15 cellular contexts compared by ENCODE assay signal in the genomic region with DNA sequence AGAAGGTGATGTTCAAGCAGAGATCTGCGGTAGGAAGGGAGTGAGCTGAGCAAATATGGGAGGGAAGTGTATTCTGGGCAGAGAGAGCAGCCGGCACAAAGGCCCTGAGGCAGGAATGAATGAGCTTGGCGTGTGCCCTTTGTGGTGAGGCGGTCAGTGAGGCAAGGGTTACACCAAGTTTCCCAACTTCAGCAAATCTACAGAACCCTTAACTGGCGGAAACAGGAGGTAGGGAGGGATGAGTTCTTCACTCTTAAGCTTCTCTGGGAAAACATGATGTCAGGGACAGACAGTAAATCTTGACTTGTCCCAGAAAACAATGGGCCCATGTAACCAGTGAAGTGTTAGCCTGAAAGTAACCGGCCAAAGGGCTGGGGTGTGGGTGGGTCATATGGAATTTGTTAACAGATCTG.
A peak's percentile ranks its signal among the peaks of the same experiment; 100 is the strongest.
DNase-seq lines count a peak whose midpoint lies in the region; TF ChIP-seq lines count a peak whose summit lies in the region.
"Had no signal": no experiment of that assay in that cellular context is flagged by ENCODE, and none has a peak within 500 bp of the region (broad histone marks: within the 10 kb centered on the region; RNA-seq: fewer than 3 reads in every experiment).

No MANE protein-coding gene starts in this region.

- TF ChIP-seq CTCF in NB4 (IDR thresholded peaks at IDR 0.05; ENCODE audit: low read depth, low read length) = no peak
- no peak for TF ChIP-seq CTCF in epithelial cell of esophagus (IDR thresholded peaks at IDR 0.05; ENCODE audit: insufficient read depth, low read depth, low read length, missing control alignments)
- no peak for TF ChIP-seq CTCF in sigmoid colon (IDR thresholded peaks at IDR 0.05)

- DNase-seq in EH (ENCODE audit: low read depth) (peak; percentile 39), NB4 (ENCODE audit: low read depth) (peak; percentile 86), epithelial cell of esophagus (ENCODE audit: low read depth) (peak; percentile 49), sigmoid colon (no peak), NCI-H1436 (lab: John Stamatoyannopoulos, UW) (no peak), occipital lobe (lab: John Stamatoyannopoulos, UW) (no peak)
- no peak for DNase-seq in activated CD4-positive, alpha-beta T cell treated with anti-CD3 and anti-CD28 coated beads for 48 hours
- no peak for DNase-seq in stimulated activated CD4-positive, alpha-beta T cell treated with anti-CD3 and anti-CD28 coated beads, Interleukin-2, amount 100 ng/mL, for 24 hours
- DNase-seq: activated gamma-delta T cell; DMS79 treated with DMSO at 0.1 percent for 48 hours; NCI-H1417 treated with DMSO at 0.1 percent for 48 hours; NCI-H524; stimulated activated CD4-positive, alpha-beta T cell treated with anti-CD3 and anti-CD28 coated beads, Interleukin-1b, Interleukin-23, amount 100 ng/mL, for 48 hours; stimulated activated CD8-positive, alpha-beta memory T cell treated with anti-CD3 and anti-CD28 coated beads, Interleukin-4, amount 100 ng/mL, for 48 hours had no signal

- intact Hi-C loops in sigmoid colon (cut with DNase I) = no loop called here

- WGBS in sigmoid colon, 2 donors = 74 to 79% methylated on average over 6 of the region's 6 CpGs

- no peak for TF ChIP-seq EP300 in sigmoid colon (IDR thresholded peaks at IDR 0.05)

- peaks cover 0 to 35% (median 30%) of the 10 kb centered on the region in 4 donors for H3K4me1 ChIP-seq in sigmoid colon

- no peak overlapping the region for H3K4me3 ChIP-seq in NB4 (ENCODE audit: low read depth, low read length)
- no peak overlapping the region for H3K4me3 ChIP-seq in epithelial cell of esophagus (ENCODE audit: low read length)
- H3K4me3 ChIP-seq in sigmoid colon = no peak overlapping the region

- no peaks in the 10 kb centered on the region for H3K9me3 ChIP-seq in sigmoid colon

- H3K27me3 ChIP-seq in sigmoid colon = no peaks in the 10 kb centered on the region

- H3K27ac ChIP-seq in sigmoid colon = peak overlapping the region; percentile 91 to 100 (median 96)
- H3K27ac ChIP-seq: parathyroid adenoma had no signal

- no peak for TF ChIP-seq POLR2A in NB4 (IDR thresholded peaks at IDR 0.05; ENCODE audit: extremely low read depth, insufficient read length)
- TF ChIP-seq POLR2A in sigmoid colon (IDR thresholded peaks at IDR 0.05) = no peak

- no peaks in the 10 kb centered on the region for H3K36me3 ChIP-seq in sigmoid colon

Comparison
In these comparisons a context has a peak if more than half of its experiments do, and no peak if none do; other contexts are left out.
1. DNase-seq: peak in EH (single experiment), NB4 (single experiment) and epithelial cell of esophagus (single experiment); none in sigmoid colon (single experiment), activated CD4-positive, alpha-beta T cell treated with anti-CD3 and anti-CD28 coated beads for 48 hours (single experiment), NCI-H1436 (single experiment), occipital lobe (single experiment) and stimulated activated CD4-positive, alpha-beta T cell treated with anti-CD3 and anti-CD28 coated beads, Interleukin-2, amount 100 ng/mL, for 24 hours (0 of 2).